Comparison of ENCODE assay signal across 12 cellular contexts in the genomic region with DNA sequence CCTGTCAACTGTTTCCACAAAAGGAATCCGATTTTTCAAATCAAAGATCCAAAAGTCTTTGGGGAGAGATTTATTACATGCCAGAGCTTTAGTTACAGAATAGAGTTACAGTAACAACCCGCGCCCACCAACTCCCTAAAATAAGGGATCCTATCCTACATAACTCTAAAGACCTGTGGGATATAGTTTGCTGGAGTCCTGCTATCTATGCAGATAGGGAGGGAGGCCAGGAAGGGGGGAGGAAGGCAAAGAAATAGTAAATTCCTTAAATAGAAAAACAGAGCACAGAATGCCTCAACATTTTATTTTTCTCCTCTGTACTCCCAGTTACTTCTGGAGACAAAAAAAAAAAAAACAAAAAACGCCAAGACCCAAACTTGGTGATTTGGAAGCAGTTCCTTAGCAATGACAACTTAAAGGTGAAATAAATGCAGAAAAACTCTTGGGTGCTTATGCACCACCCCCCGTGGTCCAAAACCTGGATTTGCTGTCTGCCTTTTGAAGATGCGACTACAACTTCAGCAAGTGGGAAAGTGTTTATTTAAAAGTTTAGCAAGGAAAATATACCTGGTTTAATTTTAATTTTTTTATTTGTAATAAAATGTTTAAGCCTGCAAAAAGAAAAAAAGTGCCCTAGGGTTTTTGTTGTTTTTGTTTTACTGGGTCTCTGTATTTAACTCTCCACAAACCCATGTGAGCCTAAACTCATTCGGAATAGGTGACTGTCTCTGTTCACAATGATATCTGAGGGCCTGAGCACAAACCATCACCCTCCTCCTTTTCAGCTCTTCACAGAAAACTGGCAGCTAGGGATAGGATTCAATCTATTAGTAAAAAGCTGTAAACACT. TPM values are rescaled to one million over a fixed set of nuclear protein-coding genes. Genes with fewer than 3 reads are reported as not detected.
DNase-seq lines count a peak whose midpoint lies in the region; ATAC-seq and TF ChIP-seq lines count a peak whose summit lies in the region.
"Had no signal": no experiment of that assay in that cellular context is flagged by ENCODE, and none has a peak within 500 bp of the region (broad histone marks: within the 10 kb centered on the region; RNA-seq: fewer than 3 reads in every experiment).

No MANE protein-coding gene starts in this region.

- H3K4me3 ChIP-seq in NT2/D1 (ENCODE audit: insufficient read length, low read depth) (peak overlapping the region; percentile 8), esophagus muscularis mucosa (peak overlapping the region; percentile 51 to 53 (median 52))

- intact Hi-C loops in esophagus muscularis mucosa (cut with DNase I): loop anchor here (1.0 to 5.0 kb wide), 2 partner anchors 8 to 221 kb away; no protein-coding TSS in a partner anchor

- H3K36me3 ChIP-seq in NT2/D1 (ENCODE audit: insufficient read depth, insufficient read length, low read length) (no peaks in the 10 kb centered on the region), esophagus muscularis mucosa (no peaks in the 10 kb centered on the region)
- H3K36me3 ChIP-seq: neutrophil had no signal

- H3K9me3 Mint-ChIP-seq in progenitor cell of endocrine pancreas (ENCODE audit: low read depth): no peaks in the 10 kb centered on the region

- H3K27ac Mint-ChIP-seq in progenitor cell of endocrine pancreas: peak overlapping the region; percentile 92
- H3K27ac Mint-ChIP-seq: T-helper 1 cell treated with Interleukin-12 subunit alpha and Interleukin-12 subunit beta and Interleukin-4 antibody, amounts not matched to agents 30 μg/mL and 1 μg/mL, for 36 hours had no signal

- DNase-seq in NCI-H146 (lab: John Stamatoyannopoulos, UW): peak; percentile 19
- no peak for DNase-seq in NCI-H146 treated with DMSO at 0.1 percent for 48 hours (lab: John Stamatoyannopoulos, UW; ENCODE audit: unreplicated experiment)
- DNase-seq in NT2/D1 (ENCODE audit: low read depth, low spot score): no peak
- no peak for DNase-seq in esophagus muscularis mucosa (ENCODE audit: extremely low spot score)
- no peak for DNase-seq in progenitor cell of endocrine pancreas (ENCODE audit: low spot score, unreplicated experiment)
- DNase-seq in NCI-H1417 (lab: John Stamatoyannopoulos, UW): no peak
- DNase-seq in UCSD-AML1 (lab: John Stamatoyannopoulos, UW; ENCODE audit: unreplicated experiment): no peak
- DNase-seq: NCI-H2171 had no signal

- 51% methylated on average over 7 of the region's 7 CpGs for WGBS in esophagus muscularis mucosa

- H3K4me1 ChIP-seq in NT2/D1 (ENCODE audit: insufficient read depth, insufficient read length): no peaks in the 10 kb centered on the region
- H3K4me1 ChIP-seq in esophagus muscularis mucosa: peaks cover 17 to 34% (median 31%) of the 10 kb centered on the region in 4 donors

- H3K9me3 ChIP-seq in NT2/D1 (ENCODE audit: insufficient read depth, low read length) (no peaks in the 10 kb centered on the region), esophagus muscularis mucosa (no peaks in the 10 kb centered on the region)
- H3K9me3 ChIP-seq: neutrophil had no signal

- peak overlapping the region; percentile 78 to 89 (median 85) for H3K27ac ChIP-seq in esophagus muscularis mucosa (replicated peaks in 1 of 4)
- H3K27ac ChIP-seq: neutrophil had no signal

- TF ChIP-seq POLR2A in esophagus muscularis mucosa (IDR thresholded peaks at IDR 0.05; ENCODE audit: low read depth): no peak

- peaks cover 7% of the 10 kb centered on the region for H3K4me1 Mint-ChIP-seq in progenitor cell of endocrine pancreas (ENCODE audit: low read depth)

- H3K4me3 Mint-ChIP-seq in progenitor cell of endocrine pancreas (ENCODE audit: low read depth): peak overlapping the region; percentile 71
- H3K4me3 Mint-ChIP-seq: T-helper 1 cell treated with Interleukin-12 subunit alpha and Interleukin-12 subunit beta and Interleukin-4 antibody, amounts not matched to agents 30 μg/mL and 1 μg/mL, for 36 hours had no signal

- no peaks in the 10 kb centered on the region for H3K36me3 Mint-ChIP-seq in progenitor cell of endocrine pancreas (ENCODE audit: insufficient read depth)

- TF ChIP-seq CTCF in esophagus muscularis mucosa (IDR thresholded peaks at IDR 0.05) (no peak), progenitor cell of endocrine pancreas (IDR thresholded peaks at IDR 0.05; ENCODE audit: unreplicated experiment) (no peak)

- H3K27me3 Mint-ChIP-seq in progenitor cell of endocrine pancreas: peaks cover 88% of the 10 kb centered on the region

- no peak for TF ChIP-seq EP300 in esophagus muscularis mucosa (IDR thresholded peaks at IDR 0.05)

- peaks cover 84% of the 10 kb centered on the region for H3K27me3 ChIP-seq in NT2/D1 (ENCODE audit: insufficient read depth, insufficient read length)
- peaks cover 0 to 77% (median 29%) of the 10 kb centered on the region in 4 donors for H3K27me3 ChIP-seq in esophagus muscularis mucosa

- no peak for ATAC-seq in GM19455 (IDR thresholded peaks at IDR 0.05; ENCODE audit: unreplicated experiment)

- H3K9ac ChIP-seq in NT2/D1 (ENCODE audit: insufficient read length, low read depth): peak overlapping the region; percentile 79

RNA-seq across cellular contexts. Expression of a gene that starts 10.3 kb away (rescaled TPM):
- total RNA-seq in esophagus muscularis mucosa (10 to 100 TPM in 3 of 4 donors, 1 to 10 TPM in 1; 5.0 to 23.4 (median 13.6) TPM), progenitor cell of endocrine pancreas (0.19 and 0.29 TPM in 2 replicates)
- total RNA-seq: left lobe of liver had no signal

RNA-seq across cellular contexts. Expression of a gene that starts 60.0 kb away (rescaled TPM):
- total RNA-seq in esophagus muscularis mucosa: 100 to 1,000 TPM; 455 to 574 (median 539) TPM
- total RNA-seq in progenitor cell of endocrine pancreas: 589 and 604 TPM in 2 replicates
